In genomic region chr4:70544279-70544870, GRCh38 we compare ENCODE assay signal across 10 cellular contexts. TPM values are rescaled to one million over a fixed set of nuclear protein-coding genes. Genes with fewer than 3 reads are reported as not detected.
A peak's percentile ranks its signal among the peaks of the same experiment; 100 is the strongest.
DNase-seq lines count a peak whose midpoint lies in the region; ATAC-seq and TF ChIP-seq lines count a peak whose summit lies in the region.
"Had no signal": no experiment of that assay in that cellular context is flagged by ENCODE, and none has a peak within 500 bp of the region (broad histone marks: within the 10 kb centered on the region; RNA-seq: fewer than 3 reads in every experiment).

No MANE protein-coding gene starts in this region.

- H3K4me1 ChIP-seq in liver (ENCODE audit: control insufficient read depth in 4 of 4, insufficient read depth in 4 of 4, low read length in 3 of 4) = no peaks in the 10 kb centered on the region
- H3K4me1 ChIP-seq in HAP-1 = no peaks in the 10 kb centered on the region

- H3K36me3 ChIP-seq in liver (ENCODE audit: control insufficient read depth in 4 of 4, insufficient read depth in 3 of 4, low read depth in 1 of 4, low read length in 3 of 4) = no peaks in the 10 kb centered on the region
- H3K36me3 ChIP-seq in HAP-1 (replicated peaks) = no peaks in the 10 kb centered on the region
- H3K36me3 ChIP-seq: neutrophil had no signal

- no peak overlapping the region for H3K9ac ChIP-seq in liver (ENCODE audit: low read depth in 1 of 2, low read length in 2 of 2)

- no peak overlapping the region for H3K27ac ChIP-seq in liver (ENCODE audit: low read depth in 1 of 2, low read length in 2 of 2)
- H3K27ac ChIP-seq: neutrophil had no signal

- TF ChIP-seq RAD21 in liver (IDR thresholded peaks at IDR 0.05) = peak; percentile 36 to 37

- no peak overlapping the region for H3K4me3 ChIP-seq in liver (ENCODE audit: low read depth in 1 of 3, low read length in 3 of 3)
- H3K4me3 ChIP-seq in HAP-1 = no peak overlapping the region

- TF ChIP-seq CTCF in GM12874 (IDR thresholded peaks at IDR 0.05; ENCODE audit: insufficient read depth, low read depth, low read length) (peak; percentile 60; the same call in 1 of the 2 replicates), liver (IDR thresholded peaks at IDR 0.05; ENCODE audit: low read depth, low read length, missing input control) (peak; percentile 26)

- peak; percentile 76 for ATAC-seq in HG02798 (IDR thresholded peaks at IDR 0.05; ENCODE audit: poor library complexity, unreplicated experiment)

- peak; percentile 20 for DNase-seq in SKM-1 (lab: John Stamatoyannopoulos, UW; ENCODE audit: unreplicated experiment)
- DNase-seq in DMS79 treated with DMSO at 0.1 percent for 48 hours (lab: John Stamatoyannopoulos, UW) = no peak
- DNase-seq in HAP-1 (ENCODE audit: low spot score in 2 of 2) = no peak
- no peak for DNase-seq in NCI-H2196 (lab: John Stamatoyannopoulos, UW; ENCODE audit: unreplicated experiment)
- no peak for DNase-seq in cortex of kidney (lab: John Stamatoyannopoulos, UW)

- H3K9me3 ChIP-seq in liver (ENCODE audit: control insufficient read depth in 4 of 4, low read length in 3 of 4) (no peaks in the 10 kb centered on the region), HAP-1 (no peaks in the 10 kb centered on the region)
- H3K9me3 ChIP-seq: neutrophil had no signal

- H3K27me3 ChIP-seq in liver (ENCODE audit: control insufficient read depth in 4 of 4, insufficient read depth in 4 of 4, low read length in 3 of 4) (peaks cover 0 to 3% (median 0%) of the 10 kb centered on the region in 4 donors), HAP-1 (ENCODE audit: low read depth) (no peaks in the 10 kb centered on the region)
- H3K27me3 ChIP-seq: neutrophil had no signal

- in situ Hi-C loops in HAP-1 (cut with MboI; ENCODE audit: low sequenced_read_pairs) = loop anchor here (25.0 kb wide), 1 partner anchor 657 kb away; no protein-coding TSS in a partner anchor

TF ChIP-seq in liver, 16 proteins besides CTCF, POLR2A, EP300 and RAD21:
- TF ChIP-seq ZBTB33 (IDR thresholded peaks at IDR 0.05) (no peak), HNF4G (IDR thresholded peaks at IDR 0.05) (no peak), FOXA1 (IDR thresholded peaks at IDR 0.05) (no peak), NR2F2 (IDR thresholded peaks at IDR 0.05) (no peak), EGR1 (IDR thresholded peaks at IDR 0.05; ENCODE audit: low read depth in 2 of 2) (no peak), REST (IDR thresholded peaks at IDR 0.05) (no peak), JUND (IDR thresholded peaks at IDR 0.05) (no peak), YY1 (IDR thresholded peaks at IDR 0.05) (no peak), MAX (IDR thresholded peaks at IDR 0.05) (no peak), RXRA (IDR thresholded peaks at IDR 0.05) (no peak), FOXA2 (IDR thresholded peaks at IDR 0.05) (no peak), ATF3 (IDR thresholded peaks at IDR 0.05) (no peak), TAF1 (conservative IDR thresholded peaks at IDR 0.05) (no peak)
TF ChIP-seq in liver: peak in this region for 0.

RNA-seq across cellular contexts. Expression of gene AMTN, which starts 26.0 kb away (rescaled TPM):
- not detected for total RNA-seq in liver
- not detected for polyA plus RNA-seq in liver
- total RNA-seq: T-helper 2 cell treated with Interferon-gamma antibody and Interleukin-4, amounts not matched to agents 100 ng/mL and 5 ng/mL, for 36 hours had no signal

RNA-seq across cellular contexts. Expression of gene AMBN, which starts 47.7 kb away (rescaled TPM):
- not detected for total RNA-seq in liver
- not detected for polyA plus RNA-seq in liver
- total RNA-seq: T-helper 2 cell treated with Interferon-gamma antibody and Interleukin-4, amounts not matched to agents 100 ng/mL and 5 ng/mL, for 36 hours had no signal
